In the genomic region with DNA sequence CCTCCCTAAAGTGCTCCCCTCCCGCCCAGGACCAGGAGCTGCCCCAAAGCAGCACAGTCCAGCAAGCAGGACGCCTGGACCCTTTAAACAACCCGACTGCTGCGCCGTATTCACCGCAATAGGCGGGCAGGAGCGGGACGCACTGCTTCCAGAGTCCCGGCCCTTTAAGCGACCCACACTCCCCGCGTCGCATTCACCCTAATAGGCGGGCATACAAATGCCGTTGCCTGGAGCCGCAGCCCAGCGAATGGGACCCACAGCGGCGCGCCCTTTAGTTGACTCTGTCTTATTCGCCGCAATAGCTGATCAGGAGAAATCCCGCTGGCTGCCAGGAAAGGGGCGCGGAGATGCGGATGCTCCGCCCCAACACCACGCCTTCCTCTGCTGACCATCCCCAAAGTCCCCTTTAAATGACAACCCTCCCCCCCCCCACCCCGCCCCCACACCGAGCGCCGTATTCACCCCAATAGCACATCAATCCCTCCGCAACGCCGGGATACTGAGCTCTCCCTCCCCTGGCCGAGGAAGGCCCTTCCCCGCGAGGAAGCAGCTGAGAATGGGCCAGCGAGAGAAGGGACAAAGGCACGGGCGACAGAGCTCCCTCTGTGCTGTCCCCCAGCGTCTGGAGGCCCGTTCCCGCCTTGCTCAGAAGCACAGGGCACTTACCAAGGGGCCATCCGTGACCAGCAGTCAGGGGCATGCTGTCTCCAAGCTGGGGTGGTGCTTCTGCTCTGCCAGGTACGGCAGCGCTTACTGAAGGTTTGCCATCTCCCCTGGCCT, we compare ENCODE assay signal across 10 cellular contexts. TPM values are rescaled to one million over a fixed set of nuclear protein-coding genes. Genes with fewer than 3 reads are reported as not detected.
DNase-seq lines count a peak whose midpoint lies in the region; ATAC-seq and TF ChIP-seq lines count a peak whose summit lies in the region.
"Had no signal": no experiment of that assay in that cellular context is flagged by ENCODE, and none has a peak within 500 bp of the region (broad histone marks: within the 10 kb centered on the region; RNA-seq: fewer than 3 reads in every experiment).

No MANE protein-coding gene starts in this region.

- peaks cover 0 to 86% of the 10 kb centered on the region in 2 donors for H3K4me1 ChIP-seq in right atrium auricular region

- H3K4me1 Mint-ChIP-seq in osteocyte (ENCODE audit: unreplicated experiment): peaks cover 82% of the 10 kb centered on the region

- DNase-seq in ELR (ENCODE audit: low read depth): peak; percentile 93
- peak; percentile 10 for DNase-seq in NCI-H2196 treated with DMSO at 0.1 percent for 48 hours (lab: John Stamatoyannopoulos, UW; ENCODE audit: unreplicated experiment)
- DNase-seq in astrocyte of the cerebellum (ENCODE audit: low read depth): peak; percentile 90
- peak; percentile 95 for DNase-seq in right atrium auricular region (ENCODE audit: low spot score)
- DNase-seq in osteocyte (ENCODE audit: extremely low spot score, unreplicated experiment): peak; percentile 94
- DNase-seq in GM20000 (ENCODE audit: low spot score): no peak

- peak overlapping the region; percentile 68 to 86 for H3K27ac ChIP-seq in right atrium auricular region

- no peaks in the 10 kb centered on the region for H3K36me3 Mint-ChIP-seq in osteocyte (ENCODE audit: unreplicated experiment)
- H3K36me3 Mint-ChIP-seq: T-cell had no signal

- H3K27me3 ChIP-seq in right atrium auricular region: no peaks in the 10 kb centered on the region

- ATAC-seq in GM21367 (IDR thresholded peaks at IDR 0.05; ENCODE audit: unreplicated experiment) (no peak), GM21526 (IDR thresholded peaks at IDR 0.05; ENCODE audit: low FRiP score, unreplicated experiment) (no peak)
- ATAC-seq: T-cell had no signal

- H3K4me3 Mint-ChIP-seq in osteocyte (ENCODE audit: unreplicated experiment): peak overlapping the region; percentile 73

- no peaks in the 10 kb centered on the region for H3K9me3 Mint-ChIP-seq in osteocyte (ENCODE audit: unreplicated experiment)
- H3K9me3 Mint-ChIP-seq: T-cell had no signal

- in situ Hi-C loops in astrocyte of the cerebellum (cut with HindIII; ENCODE audit: low sequenced_read_pairs): no loop called here

- H3K36me3 ChIP-seq in right atrium auricular region: no peaks in the 10 kb centered on the region

- peak overlapping the region; percentile 85 for H3K27ac Mint-ChIP-seq in osteocyte (ENCODE audit: unreplicated experiment)
- H3K27ac Mint-ChIP-seq: T-cell had no signal

- TF ChIP-seq CTCF in astrocyte of the cerebellum (IDR thresholded peaks at IDR 0.05; ENCODE audit: low read depth, low read length, missing control alignments) (no peak), right atrium auricular region (IDR thresholded peaks at IDR 0.05) (no peak), osteocyte (IDR thresholded peaks at IDR 0.05) (no peak), GM20000 (IDR thresholded peaks at IDR 0.05; ENCODE audit: extremely low read depth, missing control alignments) (no peak)

- H3K4me3 ChIP-seq in astrocyte of the cerebellum (ENCODE audit: low read depth, low read length): peak overlapping the region; percentile 46
- peak overlapping the region; percentile 49 to 54 for H3K4me3 ChIP-seq in right atrium auricular region

- no peaks in the 10 kb centered on the region for H3K9me3 ChIP-seq in right atrium auricular region

- no peaks in the 10 kb centered on the region for H3K27me3 Mint-ChIP-seq in osteocyte (ENCODE audit: unreplicated experiment)

RNA-seq across cellular contexts. Expression of gene OSBPL5, which starts 4.7 kb away (rescaled TPM):
- total RNA-seq in right atrium auricular region (10 to 100 TPM; 11.1 to 17.8 TPM), osteocyte (47.7 and 47.9 TPM in 2 replicates)

RNA-seq across cellular contexts. Expression of gene MRGPRG, which starts 58.2 kb away (rescaled TPM):
- total RNA-seq in right atrium auricular region (not detected), osteocyte (not detected in 2 replicates)
- total RNA-seq: subcutaneous adipose tissue, T-cell had no signal
